ENCODE assay signal across 1 cellular context in the genomic region with DNA sequence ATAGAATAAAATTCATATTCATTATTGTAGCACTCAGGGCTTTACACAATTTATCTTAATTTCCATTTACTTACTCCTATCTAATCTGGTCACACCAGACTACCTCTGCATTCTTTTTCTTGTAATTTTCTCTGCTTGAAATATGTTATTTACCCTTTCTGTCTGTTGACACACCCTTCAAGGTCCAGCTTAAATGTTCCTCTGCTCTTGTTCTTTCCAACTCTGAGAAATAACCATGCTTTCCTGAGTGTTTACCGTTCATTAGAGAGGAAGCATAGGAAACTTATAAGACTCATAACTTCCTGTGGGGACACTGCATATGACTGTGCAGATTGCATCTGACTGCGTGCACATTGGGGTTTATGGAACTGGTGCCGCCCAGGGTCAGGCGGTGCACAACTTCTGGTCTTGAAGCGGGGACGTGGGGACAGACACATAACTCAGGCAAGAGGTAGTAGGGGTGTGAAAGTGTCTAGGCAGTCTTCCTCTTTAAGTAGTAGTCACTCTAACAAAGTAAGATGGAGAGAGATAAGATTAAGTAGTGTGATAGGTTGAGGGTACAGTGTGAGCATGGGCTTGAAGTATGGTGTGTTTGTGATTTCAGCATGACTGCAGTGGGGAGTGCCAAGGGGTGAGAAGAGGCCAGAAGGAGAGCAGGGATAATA.
A peak's percentile ranks its signal among the peaks of the same experiment; 100 is the strongest.
TF ChIP-seq lines count a peak whose summit lies in the region.

No MANE protein-coding gene starts in this region.

TF ChIP-seq in K562, 482 proteins besides CTCF, POLR2A, EP300 and RAD21 (continued from another document and continues in another):
- TF ChIP-seq REST (CRISPR knock-in tag; IDR thresholded peaks at IDR 0.05; ENCODE audit: low read depth) (no peak), ELF2 (CRISPR knock-in tag; IDR thresholded peaks at IDR 0.05) (no peak), ZNF79 (CRISPR knock-in tag; IDR thresholded peaks at IDR 0.05; ENCODE audit: low read depth) (no peak), ZNF561 (CRISPR knock-in tag; conservative IDR thresholded peaks at IDR 0.05) (no peak), EHMT2 (IDR thresholded peaks at IDR 0.05) (no peak), NONO (IDR thresholded peaks at IDR 0.05; ENCODE audit: low read depth in 2 of 2, low read length in 1 of 2) (no peak), ZNF445 (CRISPR knock-in tag; IDR thresholded peaks at IDR 0.05; ENCODE audit: low read depth) (no peak), ZNF175 (CRISPR knock-in tag; IDR thresholded peaks at IDR 0.05; ENCODE audit: low read depth) (no peak), TAL1 (IDR thresholded peaks at IDR 0.05) (peak; percentile 88), BRD4 (IDR thresholded peaks at IDR 0.05) (no peak), ZNF395 (CRISPR knock-in tag; IDR thresholded peaks at IDR 0.05) (no peak), FOSL1 (tag; conservative IDR thresholded peaks at IDR 0.05) (0 out of 2 replicates have a peak, but pooled peaks have one; percentile 33), XRCC3 (IDR thresholded peaks at IDR 0.05) (no peak), ZNF318 (IDR thresholded peaks at IDR 0.05; ENCODE audit: borderline replicate concordance in 1 of 2, low read depth in 1 of 2) (peak in 1 of 2 experiments; percentile 20; a peak in 1 of 4 replicates), ZNF764 (CRISPR knock-in tag; IDR thresholded peaks at IDR 0.05; ENCODE audit: low read depth) (no peak), ZNF507 (tag; conservative IDR thresholded peaks at IDR 0.05) (no peak), MNT (conservative IDR thresholded peaks at IDR 0.05) (peak in 1 of 2 experiments; percentile 61; a peak in 2 of 4 replicates), SOX6 (IDR thresholded peaks at IDR 0.05) (peak; percentile 87), NFIX (CRISPR knock-in tag; IDR thresholded peaks at IDR 0.05; ENCODE audit: low read depth) (no peak), SIRT6 (IDR thresholded peaks at IDR 0.05; ENCODE audit: low read depth, low read length) (no peak), CHCHD3 (CRISPR knock-in tag; IDR thresholded peaks at IDR 0.05) (no peak), C11orf30 (IDR thresholded peaks at IDR 0.05; ENCODE audit: low read depth) (no peak), ZNF316 (IDR thresholded peaks at IDR 0.05) (0 out of 2 replicates have a peak, but pooled peaks have one; percentile 3), NR2C2 (CRISPR knock-in tag; IDR thresholded peaks at IDR 0.05) (no peak), NR2C2 (tag; IDR thresholded peaks at IDR 0.05) (peak; percentile 36; the same call in 1 of the 2 replicates)
- TF ChIP-seq, protein P1, sequence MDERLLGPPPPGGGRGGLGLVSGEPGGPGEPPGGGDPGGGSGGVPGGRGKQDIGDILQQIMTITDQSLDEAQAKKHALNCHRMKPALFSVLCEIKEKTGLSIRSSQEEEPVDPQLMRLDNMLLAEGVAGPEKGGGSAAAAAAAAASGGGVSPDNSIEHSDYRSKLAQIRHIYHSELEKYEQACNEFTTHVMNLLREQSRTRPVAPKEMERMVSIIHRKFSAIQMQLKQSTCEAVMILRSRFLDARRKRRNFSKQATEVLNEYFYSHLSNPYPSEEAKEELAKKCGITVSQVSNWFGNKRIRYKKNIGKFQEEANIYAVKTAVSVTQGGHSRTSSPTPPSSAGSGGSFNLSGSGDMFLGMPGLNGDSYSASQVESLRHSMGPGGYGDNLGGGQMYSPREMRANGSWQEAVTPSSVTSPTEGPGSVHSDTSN (CRISPR knock-in tag; IDR thresholded peaks at IDR 0.05; ENCODE audit: low read depth) = no peak
- TF ChIP-seq, protein P1 (tag; conservative IDR thresholded peaks at IDR 0.05; ENCODE audit: low read depth) = no peak
- TF ChIP-seq, protein P2, sequence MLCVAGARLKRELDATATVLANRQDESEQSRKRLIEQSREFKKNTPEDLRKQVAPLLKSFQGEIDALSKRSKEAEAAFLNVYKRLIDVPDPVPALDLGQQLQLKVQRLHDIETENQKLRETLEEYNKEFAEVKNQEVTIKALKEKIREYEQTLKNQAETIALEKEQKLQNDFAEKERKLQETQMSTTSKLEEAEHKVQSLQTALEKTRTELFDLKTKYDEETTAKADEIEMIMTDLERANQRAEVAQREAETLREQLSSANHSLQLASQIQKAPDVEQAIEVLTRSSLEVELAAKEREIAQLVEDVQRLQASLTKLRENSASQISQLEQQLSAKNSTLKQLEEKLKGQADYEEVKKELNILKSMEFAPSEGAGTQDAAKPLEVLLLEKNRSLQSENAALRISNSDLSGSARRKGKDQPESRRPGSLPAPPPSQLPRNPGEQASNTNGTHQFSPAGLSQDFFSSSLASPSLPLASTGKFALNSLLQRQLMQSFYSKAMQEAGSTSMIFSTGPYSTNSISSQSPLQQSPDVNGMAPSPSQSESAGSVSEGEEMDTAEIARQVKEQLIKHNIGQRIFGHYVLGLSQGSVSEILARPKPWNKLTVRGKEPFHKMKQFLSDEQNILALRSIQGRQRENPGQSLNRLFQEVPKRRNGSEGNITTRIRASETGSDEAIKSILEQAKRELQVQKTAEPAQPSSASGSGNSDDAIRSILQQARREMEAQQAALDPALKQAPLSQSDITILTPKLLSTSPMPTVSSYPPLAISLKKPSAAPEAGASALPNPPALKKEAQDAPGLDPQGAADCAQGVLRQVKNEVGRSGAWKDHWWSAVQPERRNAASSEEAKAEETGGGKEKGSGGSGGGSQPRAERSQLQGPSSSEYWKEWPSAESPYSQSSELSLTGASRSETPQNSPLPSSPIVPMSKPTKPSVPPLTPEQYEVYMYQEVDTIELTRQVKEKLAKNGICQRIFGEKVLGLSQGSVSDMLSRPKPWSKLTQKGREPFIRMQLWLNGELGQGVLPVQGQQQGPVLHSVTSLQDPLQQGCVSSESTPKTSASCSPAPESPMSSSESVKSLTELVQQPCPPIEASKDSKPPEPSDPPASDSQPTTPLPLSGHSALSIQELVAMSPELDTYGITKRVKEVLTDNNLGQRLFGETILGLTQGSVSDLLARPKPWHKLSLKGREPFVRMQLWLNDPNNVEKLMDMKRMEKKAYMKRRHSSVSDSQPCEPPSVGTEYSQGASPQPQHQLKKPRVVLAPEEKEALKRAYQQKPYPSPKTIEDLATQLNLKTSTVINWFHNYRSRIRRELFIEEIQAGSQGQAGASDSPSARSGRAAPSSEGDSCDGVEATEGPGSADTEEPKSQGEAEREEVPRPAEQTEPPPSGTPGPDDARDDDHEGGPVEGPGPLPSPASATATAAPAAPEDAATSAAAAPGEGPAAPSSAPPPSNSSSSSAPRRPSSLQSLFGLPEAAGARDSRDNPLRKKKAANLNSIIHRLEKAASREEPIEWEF (CRISPR knock-in tag; IDR thresholded peaks at IDR 0.05) = no peak
- TF ChIP-seq, protein P3, sequence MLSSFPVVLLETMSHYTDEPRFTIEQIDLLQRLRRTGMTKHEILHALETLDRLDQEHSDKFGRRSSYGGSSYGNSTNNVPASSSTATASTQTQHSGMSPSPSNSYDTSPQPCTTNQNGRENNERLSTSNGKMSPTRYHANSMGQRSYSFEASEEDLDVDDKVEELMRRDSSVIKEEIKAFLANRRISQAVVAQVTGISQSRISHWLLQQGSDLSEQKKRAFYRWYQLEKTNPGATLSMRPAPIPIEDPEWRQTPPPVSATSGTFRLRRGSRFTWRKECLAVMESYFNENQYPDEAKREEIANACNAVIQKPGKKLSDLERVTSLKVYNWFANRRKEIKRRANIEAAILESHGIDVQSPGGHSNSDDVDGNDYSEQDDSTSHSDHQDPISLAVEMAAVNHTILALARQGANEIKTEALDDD (IDR thresholded peaks at IDR 0.05) = peak; percentile 53
